1 cellular context compared by ENCODE assay signal in the genomic region with DNA sequence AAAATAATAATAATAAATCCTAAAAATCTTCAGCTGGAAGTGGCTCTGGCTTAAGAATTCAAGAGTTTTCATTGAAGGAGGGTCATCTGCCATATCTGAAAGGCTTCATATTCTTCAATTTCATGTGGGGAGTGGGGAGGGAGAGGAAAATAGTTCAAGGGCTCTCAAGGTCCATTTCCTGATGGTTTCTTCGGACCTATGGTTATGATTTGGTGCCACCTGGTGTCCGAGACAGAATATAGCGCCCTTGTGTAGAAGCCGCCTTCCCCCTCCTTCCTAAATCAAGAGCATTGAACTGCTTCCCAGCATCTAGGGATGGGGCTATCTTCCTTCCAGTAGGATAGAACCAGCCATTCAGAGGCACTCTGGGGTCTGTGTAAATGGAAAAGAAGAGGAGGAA.
TF ChIP-seq lines count a peak whose summit lies in the region.

No MANE protein-coding gene starts in this region.

TF ChIP-seq in H1, 55 proteins besides CTCF, POLR2A, EP300 and RAD21:
- TF ChIP-seq KDM5A (IDR thresholded peaks at IDR 0.05; ENCODE audit: low read length) (no peak), YY1 (IDR thresholded peaks at IDR 0.05; ENCODE audit: low read depth, low read length) (0 out of 2 replicates have a peak, but pooled peaks have one; percentile 13)
TF ChIP-seq in H1: peak in this region for 1.
